ENCODE assay signal across 8 cellular contexts in genomic region chr9:33818832-33819500, GRCh38. TPM values are rescaled to one million over a fixed set of nuclear protein-coding genes. Genes with fewer than 3 reads are reported as not detected.
DNase-seq lines count a peak whose midpoint lies in the region; ATAC-seq and TF ChIP-seq lines count a peak whose summit lies in the region.

No MANE protein-coding gene starts in this region.

- POLR2A ChIA-PET in BJ (lab: Charles Lee): no interaction called here

- TF ChIP-seq CTCF in BJ (IDR thresholded peaks at IDR 0.05; ENCODE audit: insufficient read depth, low read depth, low read length): no peak
- no peak for TF ChIP-seq CTCF in natural killer cell (IDR thresholded peaks at IDR 0.05)

- H3K27me3 ChIP-seq in BJ (ENCODE audit: control insufficient read depth, insufficient read depth, low read length): no peaks in the 10 kb centered on the region

- H3K36me3 Mint-ChIP-seq in natural killer cell: no peaks in the 10 kb centered on the region

- H3K4me1 Mint-ChIP-seq in natural killer cell: peaks cover 48 to 56% of the 10 kb centered on the region in 2 donors

- peak overlapping the region; percentile 93 for H3K4me3 Mint-ChIP-seq in natural killer cell

- H3K27me3 Mint-ChIP-seq in natural killer cell (ENCODE audit: low read depth in 2 of 2): no peaks in the 10 kb centered on the region

- H3K9me3 Mint-ChIP-seq in natural killer cell: no peaks in the 10 kb centered on the region

- H3K36me3 ChIP-seq in BJ (ENCODE audit: control insufficient read depth, insufficient read depth, low read length): no peaks in the 10 kb centered on the region

- intact Hi-C loops in natural killer cell (cut with micrococcal nuclease): loop anchor here (5.0 kb wide), 2 partner anchors 103 to 558 kb away; partner anchors contain the start of gene MYORG

- H3K4me3 ChIP-seq in BJ (ENCODE audit: low read depth, low read length): peak overlapping the region; percentile 93

- DNase-seq in BJ (ENCODE audit: low read depth) (peak; percentile 36), M059J (ENCODE audit: low read depth) (peak; percentile 60), dermis blood vessel endothelial cell (peak; percentile 32), natural killer cell (no peak), medulla oblongata (ENCODE audit: extremely low spot score) (no peak), NOMO-1 treated with DMSO at 0.1 percent for 48 hours (lab: John Stamatoyannopoulos, UW; ENCODE audit: unreplicated experiment) (no peak)
- no peak for DNase-seq in activated CD4-positive, CD25-positive, alpha-beta regulatory T cell (lab: John Stamatoyannopoulos, UW)

- CTCF ChIA-PET in BJ (lab: Yijun Ruan, JAX): interaction anchor here (0.6 to 1.9 kb wide), 2 partner anchors 40 to 43 kb away, joined by 3 to 4 read pairs; no protein-coding TSS in a partner anchor

- ATAC-seq in natural killer cell (no peak), GM21528 (IDR thresholded peaks at IDR 0.05; ENCODE audit: low FRiP score, unreplicated experiment) (no peak)

- H3K27ac Mint-ChIP-seq in natural killer cell: peak overlapping the region; percentile 77 to 90

RNA-seq across cellular contexts. Expression of gene UBE2R2, which starts 2.0 kb away (rescaled TPM):
- polyA plus RNA-seq in BJ (2011; rRNA removed): 18.3 and 25.1 TPM in 2 replicates
- 19.7 and 25.0 TPM in 2 replicates for polyA minus RNA-seq in BJ (2011; rRNA and poly(A)+ RNA removed)
- total RNA-seq in M059J (2014; rRNA removed; shearing (Covaris generic)): 21.4 and 31.9 TPM in 2 replicates
- total RNA-seq in dermis blood vessel endothelial cell (20.6 and 36.8 TPM in 2 replicates), natural killer cell (10 to 100 TPM; 31.2 to 36.0 (median 31.9) TPM)

RNA-seq across cellular contexts. Expression of gene PRSS3, which starts 23.6 kb away (rescaled TPM):
- polyA plus RNA-seq in BJ (2011; rRNA removed): 0.75 and 1.4 TPM in 2 replicates
- polyA minus RNA-seq in BJ (2011; rRNA and poly(A)+ RNA removed): 0.62 and 0.71 TPM in 2 replicates
- total RNA-seq in M059J (2014; rRNA removed; shearing (Covaris generic)): 0.74 and 3.1 TPM in 2 replicates
- total RNA-seq in dermis blood vessel endothelial cell: 0.51 and 1.4 TPM in 2 replicates
- 1 to 10 TPM in 1 of 3 donors, not detected in 2; 3.4 TPM for total RNA-seq in natural killer cell

Comparison
In these comparisons a context has a peak if more than half of its experiments do, and no peak if none do; other contexts are left out.
1. DNase-seq: peak in BJ (single experiment), M059J (single experiment) and dermis blood vessel endothelial cell (single experiment); none in natural killer cell (single experiment), medulla oblongata (single experiment), activated CD4-positive, CD25-positive, alpha-beta regulatory T cell (0 of 4) and NOMO-1 treated with DMSO at 0.1 percent for 48 hours (single experiment).